ENCODE assay signal across 22 cellular contexts in genomic region chr9:95014917-95015316, GRCh38.
DNase-seq lines count a peak whose midpoint lies in the region; ATAC-seq, FAIRE-seq and TF ChIP-seq lines count a peak whose summit lies in the region.
"Had no signal": no experiment of that assay in that cellular context is flagged by ENCODE, and none has a peak within 500 bp of the region (broad histone marks: within the 10 kb centered on the region; RNA-seq: fewer than 3 reads in every experiment).

No MANE protein-coding gene starts in this region.

- 98% methylated on average over 2 of the region's 2 CpGs for WGBS in GM23248 (ENCODE audit: low coverage in 1 of 2, low lambda C conversion rate in 2 of 2, missing lambda C conversion rate in 2 of 2), 2 experiments
- 39% methylated on average over 2 of the region's 2 CpGs for WGBS in hepatocyte (ENCODE audit: low lambda C conversion rate, missing lambda C conversion rate)
- WGBS in mesenchymal stem cell: 89% methylated on average over 2 of the region's 2 CpGs

- H3K9me3 ChIP-seq in GM23248 (ENCODE audit: low read depth): no peaks in the 10 kb centered on the region
- H3K9me3 ChIP-seq in ascending aorta: no peaks in the 10 kb centered on the region
- H3K9me3 ChIP-seq in hepatocyte (ENCODE audit: low read depth): no peaks in the 10 kb centered on the region
- H3K9me3 ChIP-seq in skeletal muscle satellite cell (replicated peaks; ENCODE audit: low read length): no peaks in the 10 kb centered on the region
- H3K9me3 ChIP-seq in mesenchymal stem cell (ENCODE audit: control insufficient read depth, low read length): no peaks in the 10 kb centered on the region

- intact Hi-C loops in ascending aorta (cut with DNase I): no loop called here

- H3K4me2 ChIP-seq in GM23248 (ENCODE audit: unreplicated experiment) (no peak overlapping the region), hepatocyte (no peak overlapping the region), skeletal muscle satellite cell (ENCODE audit: low read length) (no peak overlapping the region), mesenchymal stem cell (ENCODE audit: low read length, poor library complexity, severe bottlenecking) (no peak overlapping the region)

- H2BK5ac ChIP-seq in mesenchymal stem cell (ENCODE audit: low read depth, low read length, poor library complexity, severe bottlenecking): no peak overlapping the region

- H2AK5ac ChIP-seq in mesenchymal stem cell (ENCODE audit: low read length, severe bottlenecking): no peak overlapping the region

- no peak overlapping the region for H2BK15ac ChIP-seq in mesenchymal stem cell (ENCODE audit: low read depth, poor library complexity, severe bottlenecking)

- H2BK120ac ChIP-seq in mesenchymal stem cell (ENCODE audit: low read depth, low read length): no peak overlapping the region

- H3K27me3 ChIP-seq in GM23248 (replicated peaks; ENCODE audit: insufficient read depth) (no peaks in the 10 kb centered on the region), ascending aorta (no peaks in the 10 kb centered on the region), hepatocyte (no peaks in the 10 kb centered on the region), skeletal muscle satellite cell (ENCODE audit: control insufficient read depth, insufficient read depth, low read length) (no peaks in the 10 kb centered on the region), mesenchymal stem cell (ENCODE audit: control insufficient read depth in 1 of 2, insufficient read depth in 1 of 2, low read length in 2 of 2) (no peaks in the 10 kb centered on the region)

- H3K36me3 ChIP-seq in GM23248 (ENCODE audit: low read depth) (peaks cover 69% of the 10 kb centered on the region), ascending aorta (peaks cover 16 to 31% of the 10 kb centered on the region in 2 donors), hepatocyte (replicated peaks; ENCODE audit: insufficient read depth, low read depth) (no peaks in the 10 kb centered on the region), skeletal muscle satellite cell (ENCODE audit: insufficient read depth, low read length) (peaks cover 80% of the 10 kb centered on the region), mesenchymal stem cell (ENCODE audit: control insufficient read depth in 1 of 2, insufficient read depth in 2 of 2, low read depth in 1 of 2, low read length in 2 of 2) (peaks cover 32 to 54% of the 10 kb centered on the region in 2 experiments)

- H3K79me2 ChIP-seq in GM23248 (ENCODE audit: insufficient read depth) (peaks cover 94% of the 10 kb centered on the region), hepatocyte (peaks cover 100% of the 10 kb centered on the region)

- H3K4me1 ChIP-seq in GM23248 (ENCODE audit: insufficient read depth): peaks cover 75% of the 10 kb centered on the region
- H3K4me1 ChIP-seq in ascending aorta: peaks cover 10 to 68% of the 10 kb centered on the region in 2 donors
- H3K4me1 ChIP-seq in hepatocyte (ENCODE audit: insufficient read depth): peaks cover 19% of the 10 kb centered on the region
- peaks cover 63% of the 10 kb centered on the region for H3K4me1 ChIP-seq in skeletal muscle satellite cell (ENCODE audit: control insufficient read depth, insufficient read depth, low read length)
- peaks cover 7% of the 10 kb centered on the region for H3K4me1 ChIP-seq in mesenchymal stem cell (ENCODE audit: control insufficient read depth, insufficient read depth, low read depth, low read length)

- H3K4me3 ChIP-seq in GM23248 (no peak overlapping the region), ascending aorta (peak overlapping the region in 1 of 2 donors; percentile 83), hepatocyte (no peak overlapping the region), skeletal muscle satellite cell (ENCODE audit: low read length) (no peak overlapping the region), mesenchymal stem cell (ENCODE audit: insufficient read depth in 1 of 2, low read depth in 1 of 2, low read length in 2 of 2) (no peak overlapping the region)

- H4K20me1 ChIP-seq in GM23248 (ENCODE audit: insufficient read depth) (no peaks in the 10 kb centered on the region), hepatocyte (ENCODE audit: insufficient read depth, poor library complexity, severe bottlenecking) (peaks cover 5% of the 10 kb centered on the region)

- TF ChIP-seq CTCF in ascending aorta (IDR thresholded peaks at IDR 0.05) (no peak), hepatocyte (IDR thresholded peaks at IDR 0.05; ENCODE audit: poor library complexity) (no peak)

- H4K91ac ChIP-seq in mesenchymal stem cell (ENCODE audit: low read length): no peak overlapping the region

- in situ Hi-C loops in GM23248 (cut with MboI): loop anchor here (25.0 kb wide), 1 partner anchor 228 kb away; no protein-coding TSS in a partner anchor

- H3K27ac ChIP-seq in GM23248: peak overlapping the region; percentile 47
- H3K27ac ChIP-seq in ascending aorta: peak overlapping the region; percentile 99 to 100
- H3K27ac ChIP-seq in hepatocyte: peak overlapping the region; percentile 25
- no peak overlapping the region for H3K27ac ChIP-seq in mesenchymal stem cell (ENCODE audit: low read length, poor library complexity, severe bottlenecking)

- no peak overlapping the region for H3K14ac ChIP-seq in mesenchymal stem cell (ENCODE audit: low read length in 2 of 2)

- no peak overlapping the region for H3K23ac ChIP-seq in mesenchymal stem cell (ENCODE audit: low read length in 2 of 2)

- no peak overlapping the region for H3K18ac ChIP-seq in mesenchymal stem cell (ENCODE audit: low read depth in 1 of 2, low read length in 2 of 2)

- no peak overlapping the region for H3K4ac ChIP-seq in mesenchymal stem cell (ENCODE audit: low read depth in 1 of 2, low read length in 2 of 2)

- no peak overlapping the region for H2BK12ac ChIP-seq in mesenchymal stem cell (ENCODE audit: low read length in 2 of 2)

- no peak for FAIRE-seq in RCC 7860 (lab: Jason Lieb, UNC)
- FAIRE-seq: G401.6, kidney, TTC549, urothelium cell line had no signal

- no peak for ATAC-seq in activated CD4-positive, CD25-positive, alpha-beta regulatory T cell treated with anti-CD3 and anti-CD28 coated beads, Interleukin-2, amount 50 U/mL, for 24 hours
- ATAC-seq: activated CD8-positive, alpha-beta memory T cell treated with anti-CD3 and anti-CD28 coated beads, Interleukin-2, amount 10 ng/mL, durations not matched to agents 7 days and 5 days had no signal

- no peak overlapping the region for H3K9ac ChIP-seq in GM23248
- peak overlapping the region; percentile 32 for H3K9ac ChIP-seq in skeletal muscle satellite cell (ENCODE audit: low read depth, low read length)
- H3K9ac ChIP-seq in mesenchymal stem cell (ENCODE audit: low read length): no peak overlapping the region

- H3K79me1 ChIP-seq in mesenchymal stem cell (replicated peaks; ENCODE audit: low read length, poor library complexity, severe bottlenecking): peaks cover 2% of the 10 kb centered on the region

- H3K9me2 ChIP-seq in GM23248 (ENCODE audit: insufficient read depth) (no peaks in the 10 kb centered on the region), hepatocyte (replicated peaks; ENCODE audit: insufficient read depth) (no peaks in the 10 kb centered on the region)

- peaks cover 78% of the 10 kb centered on the region for H3F3A ChIP-seq in GM23248 (ENCODE audit: insufficient read depth)

- H4K8ac ChIP-seq in mesenchymal stem cell (ENCODE audit: low read length): no peak overlapping the region

- DNase-seq in GM23248 (no peak), ascending aorta (ENCODE audit: low spot score in 2 of 2) (no peak), hepatocyte (ENCODE audit: low spot score) (no peak), mesenchymal stem cell (no peak), AML-193 (lab: John Stamatoyannopoulos, UW) (no peak), RCC 7860 (ENCODE audit: low spot score) (no peak)
- DNase-seq: activated CD4-positive, alpha-beta T cell treated with anti-CD3 and anti-CD28 coated beads for 4 hours; activated CD8-positive, alpha-beta memory T cell treated with anti-CD3 and anti-CD28 coated beads, Interleukin-2, amount 10 ng/mL, durations not matched to agents 7 days and 5 days; CD4-positive, CD25-positive, alpha-beta regulatory T cell; DMS 273 treated with DMSO at 0.1 percent for 48 hours; endodermal cell; kidney; mesendoderm; NCI-H1417 treated with DMSO at 0.1 percent for 48 hours; NCI-H2107; posterior cingulate gyrus; stimulated activated CD8-positive, alpha-beta memory T cell treated with anti-CD3 and anti-CD28 coated beads, Interleukin-4, amount 100 ng/mL, for 48 hours had no signal

- H2AFZ ChIP-seq in GM23248 (no peak overlapping the region), hepatocyte (no peak overlapping the region), mesenchymal stem cell (ENCODE audit: low read depth, low read length) (no peak overlapping the region)
